1 cellular context compared by ENCODE assay signal in the genomic region with DNA sequence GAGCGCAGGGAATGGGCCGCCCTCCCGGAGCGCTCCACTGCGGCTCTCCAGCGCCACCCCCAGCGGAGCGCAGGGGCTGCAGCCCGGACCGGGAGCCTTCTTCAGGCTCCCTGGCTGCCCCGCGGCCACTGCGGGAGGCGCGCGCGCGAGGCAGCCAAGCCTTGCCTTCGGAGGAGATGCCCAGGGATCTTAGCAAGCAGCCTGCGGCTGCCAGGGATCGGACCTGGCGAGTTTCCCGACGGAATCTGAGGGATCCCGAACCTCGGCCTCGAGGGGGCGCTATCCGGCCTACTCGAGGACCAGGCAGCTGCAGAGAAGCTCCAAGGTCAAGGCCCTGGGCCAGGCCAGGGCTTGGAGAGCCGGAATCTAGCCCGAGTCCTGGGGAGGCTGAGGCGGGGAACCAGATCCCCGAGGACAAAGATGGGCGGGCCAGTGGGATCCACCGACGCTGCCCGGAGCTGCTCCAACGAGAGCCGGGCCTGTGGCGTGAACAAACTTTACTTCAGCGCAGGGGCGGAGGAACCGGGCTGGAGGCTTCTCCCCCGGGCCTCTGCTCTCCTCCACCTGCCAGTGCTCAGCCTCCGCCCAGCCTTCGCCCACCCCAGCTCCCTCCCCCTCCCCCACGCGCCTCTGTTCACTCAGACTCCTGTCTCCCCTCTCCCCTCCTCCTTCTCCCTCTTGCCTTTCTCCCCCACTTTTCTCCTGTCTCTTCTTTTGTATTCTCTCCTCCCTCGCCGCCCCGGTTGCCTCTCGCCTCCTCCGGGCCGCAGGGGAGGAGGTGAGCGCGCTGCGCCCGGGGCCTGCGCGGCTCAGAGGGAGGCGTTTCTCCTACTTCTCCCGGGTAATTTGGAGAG.
A peak's percentile ranks its signal among the peaks of the same experiment; 100 is the strongest.
TF ChIP-seq lines count a peak whose summit lies in the region.

A gene (plus strand): TSS at position 567 of the 854 bp plus-strand sequence. CDS start 889 bp downstream, outside the sequence.

TF ChIP-seq in HEK293, 187 proteins besides CTCF, POLR2A, EP300 and RAD21 (continued from another document and continues in another):
- TF ChIP-seq REPIN1 (tag by site-specific recombination; IDR thresholded peaks at IDR 0.05; ENCODE audit: low read depth) (no peak), ZNF623 (tag by site-specific recombination; IDR thresholded peaks at IDR 0.05) (no peak), ZNF426 (tag by site-specific recombination; IDR thresholded peaks at IDR 0.05) (no peak), ZNF394 (tag by site-specific recombination; IDR thresholded peaks at IDR 0.05; ENCODE audit: borderline replicate concordance) (peak; percentile 38; the same call in 1 of the 2 replicates), SP2 (tag by site-specific recombination; IDR thresholded peaks at IDR 0.05) (peak; percentile 23), ZNF521 (tag by site-specific recombination; IDR thresholded peaks at IDR 0.05) (no peak), ZNF585B (tag by site-specific recombination; IDR thresholded peaks at IDR 0.05) (no peak), ZNF629 (tag by site-specific recombination; IDR thresholded peaks at IDR 0.05) (no peak), YY1 (tag by site-specific recombination; IDR thresholded peaks at IDR 0.05) (no peak), ZNF155 (tag by site-specific recombination; IDR thresholded peaks at IDR 0.05) (no peak), SCRT1 (tag by site-specific recombination; IDR thresholded peaks at IDR 0.05; ENCODE audit: borderline replicate concordance) (no peak), ZNF140 (tag by site-specific recombination; IDR thresholded peaks at IDR 0.05) (no peak), HOXA7 (CRISPR knock-in tag; IDR thresholded peaks at IDR 0.05; ENCODE audit: borderline replicate concordance) (no peak), ZNF114 (tag by site-specific recombination; IDR thresholded peaks at IDR 0.05) (no peak), WT1 (tag by site-specific recombination; IDR thresholded peaks at IDR 0.05) (no peak), ZNF138 (tag by site-specific recombination; IDR thresholded peaks at IDR 0.05; ENCODE audit: borderline replicate concordance) (no peak), KLF10 (tag by site-specific recombination; IDR thresholded peaks at IDR 0.05) (no peak), ZNF654 (tag by site-specific recombination; IDR thresholded peaks at IDR 0.05; ENCODE audit: low read depth) (peak; percentile 27; the same call in 1 of the 2 replicates), ZFP69B (tag by site-specific recombination; IDR thresholded peaks at IDR 0.05) (no peak), HOXD13 (CRISPR knock-in tag; IDR thresholded peaks at IDR 0.05; ENCODE audit: borderline replicate concordance) (no peak), ZNF202 (tag by site-specific recombination; IDR thresholded peaks at IDR 0.05; ENCODE audit: borderline replicate concordance) (no peak), ZBTB17 (tag by site-specific recombination; IDR thresholded peaks at IDR 0.05) (peak; percentile 63), ZNF10 (tag by site-specific recombination; IDR thresholded peaks at IDR 0.05) (no peak), ZNF776 (tag by site-specific recombination; IDR thresholded peaks at IDR 0.05; ENCODE audit: borderline replicate concordance) (no peak), MEIS1 (CRISPR knock-in tag; IDR thresholded peaks at IDR 0.05; ENCODE audit: borderline replicate concordance) (no peak), KLF16 (tag by site-specific recombination; IDR thresholded peaks at IDR 0.05) (no peak), SP3 (tag by site-specific recombination; IDR thresholded peaks at IDR 0.05) (0 out of 2 replicates have a peak, but pooled peaks have one; percentile 29), IKZF3 (tag by site-specific recombination; IDR thresholded peaks at IDR 0.05) (peak; percentile 77), ZEB2 (tag by site-specific recombination; IDR thresholded peaks at IDR 0.05) (0 out of 2 replicates have a peak, but pooled peaks have one; percentile 16), GLI2 (tag by site-specific recombination; IDR thresholded peaks at IDR 0.05; ENCODE audit: borderline replicate concordance, low read depth) (no peak), GLI4 (tag by site-specific recombination; IDR thresholded peaks at IDR 0.05) (no peak)
- TF ChIP-seq, protein P1, sequence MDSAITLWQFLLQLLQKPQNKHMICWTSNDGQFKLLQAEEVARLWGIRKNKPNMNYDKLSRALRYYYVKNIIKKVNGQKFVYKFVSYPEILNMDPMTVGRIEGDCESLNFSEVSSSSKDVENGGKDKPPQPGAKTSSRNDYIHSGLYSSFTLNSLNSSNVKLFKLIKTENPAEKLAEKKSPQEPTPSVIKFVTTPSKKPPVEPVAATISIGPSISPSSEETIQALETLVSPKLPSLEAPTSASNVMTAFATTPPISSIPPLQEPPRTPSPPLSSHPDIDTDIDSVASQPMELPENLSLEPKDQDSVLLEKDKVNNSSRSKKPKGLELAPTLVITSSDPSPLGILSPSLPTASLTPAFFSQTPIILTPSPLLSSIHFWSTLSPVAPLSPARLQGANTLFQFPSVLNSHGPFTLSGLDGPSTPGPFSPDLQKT (IDR thresholded peaks at IDR 0.05; ENCODE audit: borderline replicate concordance, low read depth, low read length): no peak
- TF ChIP-seq, protein P2, sequence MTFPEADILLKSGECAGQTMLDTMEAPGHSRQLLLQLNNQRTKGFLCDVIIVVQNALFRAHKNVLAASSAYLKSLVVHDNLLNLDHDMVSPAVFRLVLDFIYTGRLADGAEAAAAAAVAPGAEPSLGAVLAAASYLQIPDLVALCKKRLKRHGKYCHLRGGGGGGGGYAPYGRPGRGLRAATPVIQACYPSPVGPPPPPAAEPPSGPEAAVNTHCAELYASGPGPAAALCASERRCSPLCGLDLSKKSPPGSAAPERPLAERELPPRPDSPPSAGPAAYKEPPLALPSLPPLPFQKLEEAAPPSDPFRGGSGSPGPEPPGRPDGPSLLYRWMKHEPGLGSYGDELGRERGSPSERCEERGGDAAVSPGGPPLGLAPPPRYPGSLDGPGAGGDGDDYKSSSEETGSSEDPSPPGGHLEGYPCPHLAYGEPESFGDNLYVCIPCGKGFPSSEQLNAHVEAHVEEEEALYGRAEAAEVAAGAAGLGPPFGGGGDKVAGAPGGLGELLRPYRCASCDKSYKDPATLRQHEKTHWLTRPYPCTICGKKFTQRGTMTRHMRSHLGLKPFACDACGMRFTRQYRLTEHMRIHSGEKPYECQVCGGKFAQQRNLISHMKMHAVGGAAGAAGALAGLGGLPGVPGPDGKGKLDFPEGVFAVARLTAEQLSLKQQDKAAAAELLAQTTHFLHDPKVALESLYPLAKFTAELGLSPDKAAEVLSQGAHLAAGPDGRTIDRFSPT (tag by site-specific recombination; IDR thresholded peaks at IDR 0.05): no peak
- TF ChIP-seq, protein P3, sequence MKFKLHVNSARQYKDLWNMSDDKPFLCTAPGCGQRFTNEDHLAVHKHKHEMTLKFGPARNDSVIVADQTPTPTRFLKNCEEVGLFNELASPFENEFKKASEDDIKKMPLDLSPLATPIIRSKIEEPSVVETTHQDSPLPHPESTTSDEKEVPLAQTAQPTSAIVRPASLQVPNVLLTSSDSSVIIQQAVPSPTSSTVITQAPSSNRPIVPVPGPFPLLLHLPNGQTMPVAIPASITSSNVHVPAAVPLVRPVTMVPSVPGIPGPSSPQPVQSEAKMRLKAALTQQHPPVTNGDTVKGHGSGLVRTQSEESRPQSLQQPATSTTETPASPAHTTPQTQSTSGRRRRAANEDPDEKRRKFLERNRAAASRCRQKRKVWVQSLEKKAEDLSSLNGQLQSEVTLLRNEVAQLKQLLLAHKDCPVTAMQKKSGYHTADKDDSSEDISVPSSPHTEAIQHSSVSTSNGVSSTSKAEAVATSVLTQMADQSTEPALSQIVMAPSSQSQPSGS (tag by site-specific recombination; IDR thresholded peaks at IDR 0.05; ENCODE audit: low read depth): no peak
- TF ChIP-seq, protein P4, sequence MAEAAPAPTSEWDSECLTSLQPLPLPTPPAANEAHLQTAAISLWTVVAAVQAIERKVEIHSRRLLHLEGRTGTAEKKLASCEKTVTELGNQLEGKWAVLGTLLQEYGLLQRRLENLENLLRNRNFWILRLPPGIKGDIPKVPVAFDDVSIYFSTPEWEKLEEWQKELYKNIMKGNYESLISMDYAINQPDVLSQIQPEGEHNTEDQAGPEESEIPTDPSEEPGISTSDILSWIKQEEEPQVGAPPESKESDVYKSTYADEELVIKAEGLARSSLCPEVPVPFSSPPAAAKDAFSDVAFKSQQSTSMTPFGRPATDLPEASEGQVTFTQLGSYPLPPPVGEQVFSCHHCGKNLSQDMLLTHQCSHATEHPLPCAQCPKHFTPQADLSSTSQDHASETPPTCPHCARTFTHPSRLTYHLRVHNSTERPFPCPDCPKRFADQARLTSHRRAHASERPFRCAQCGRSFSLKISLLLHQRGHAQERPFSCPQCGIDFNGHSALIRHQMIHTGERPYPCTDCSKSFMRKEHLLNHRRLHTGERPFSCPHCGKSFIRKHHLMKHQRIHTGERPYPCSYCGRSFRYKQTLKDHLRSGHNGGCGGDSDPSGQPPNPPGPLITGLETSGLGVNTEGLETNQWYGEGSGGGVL (tag by site-specific recombination; IDR thresholded peaks at IDR 0.05): peak; percentile 97
- TF ChIP-seq, protein P5, sequence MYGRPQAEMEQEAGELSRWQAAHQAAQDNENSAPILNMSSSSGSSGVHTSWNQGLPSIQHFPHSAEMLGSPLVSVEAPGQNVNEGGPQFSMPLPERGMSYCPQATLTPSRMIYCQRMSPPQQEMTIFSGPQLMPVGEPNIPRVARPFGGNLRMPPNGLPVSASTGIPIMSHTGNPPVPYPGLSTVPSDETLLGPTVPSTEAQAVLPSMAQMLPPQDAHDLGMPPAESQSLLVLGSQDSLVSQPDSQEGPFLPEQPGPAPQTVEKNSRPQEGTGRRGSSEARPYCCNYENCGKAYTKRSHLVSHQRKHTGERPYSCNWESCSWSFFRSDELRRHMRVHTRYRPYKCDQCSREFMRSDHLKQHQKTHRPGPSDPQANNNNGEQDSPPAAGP (tag by site-specific recombination; IDR thresholded peaks at IDR 0.05): no peak
- TF ChIP-seq, protein P6, sequence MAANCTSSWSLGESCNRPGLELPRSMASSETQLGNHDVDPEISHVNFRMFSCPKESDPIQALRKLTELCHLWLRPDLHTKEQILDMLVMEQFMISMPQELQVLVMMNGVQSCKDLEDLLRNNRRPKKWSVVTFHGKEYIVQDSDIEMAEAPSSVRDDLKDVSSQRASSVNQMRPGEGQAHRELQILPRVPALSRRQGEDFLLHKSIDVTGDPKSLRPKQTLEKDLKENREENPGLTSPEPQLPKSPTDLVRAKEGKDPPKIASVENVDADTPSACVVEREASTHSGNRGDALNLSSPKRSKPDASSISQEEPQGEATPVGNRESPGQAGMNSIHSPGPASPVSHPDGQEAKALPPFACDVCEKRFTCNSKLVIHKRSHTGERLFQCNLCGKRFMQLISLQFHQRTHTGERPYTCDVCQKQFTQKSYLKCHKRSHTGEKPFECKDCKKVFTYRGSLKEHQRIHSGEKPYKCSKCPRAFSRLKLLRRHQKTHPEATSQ (tag by site-specific recombination; IDR thresholded peaks at IDR 0.05): no peak
- TF ChIP-seq, protein P7, sequence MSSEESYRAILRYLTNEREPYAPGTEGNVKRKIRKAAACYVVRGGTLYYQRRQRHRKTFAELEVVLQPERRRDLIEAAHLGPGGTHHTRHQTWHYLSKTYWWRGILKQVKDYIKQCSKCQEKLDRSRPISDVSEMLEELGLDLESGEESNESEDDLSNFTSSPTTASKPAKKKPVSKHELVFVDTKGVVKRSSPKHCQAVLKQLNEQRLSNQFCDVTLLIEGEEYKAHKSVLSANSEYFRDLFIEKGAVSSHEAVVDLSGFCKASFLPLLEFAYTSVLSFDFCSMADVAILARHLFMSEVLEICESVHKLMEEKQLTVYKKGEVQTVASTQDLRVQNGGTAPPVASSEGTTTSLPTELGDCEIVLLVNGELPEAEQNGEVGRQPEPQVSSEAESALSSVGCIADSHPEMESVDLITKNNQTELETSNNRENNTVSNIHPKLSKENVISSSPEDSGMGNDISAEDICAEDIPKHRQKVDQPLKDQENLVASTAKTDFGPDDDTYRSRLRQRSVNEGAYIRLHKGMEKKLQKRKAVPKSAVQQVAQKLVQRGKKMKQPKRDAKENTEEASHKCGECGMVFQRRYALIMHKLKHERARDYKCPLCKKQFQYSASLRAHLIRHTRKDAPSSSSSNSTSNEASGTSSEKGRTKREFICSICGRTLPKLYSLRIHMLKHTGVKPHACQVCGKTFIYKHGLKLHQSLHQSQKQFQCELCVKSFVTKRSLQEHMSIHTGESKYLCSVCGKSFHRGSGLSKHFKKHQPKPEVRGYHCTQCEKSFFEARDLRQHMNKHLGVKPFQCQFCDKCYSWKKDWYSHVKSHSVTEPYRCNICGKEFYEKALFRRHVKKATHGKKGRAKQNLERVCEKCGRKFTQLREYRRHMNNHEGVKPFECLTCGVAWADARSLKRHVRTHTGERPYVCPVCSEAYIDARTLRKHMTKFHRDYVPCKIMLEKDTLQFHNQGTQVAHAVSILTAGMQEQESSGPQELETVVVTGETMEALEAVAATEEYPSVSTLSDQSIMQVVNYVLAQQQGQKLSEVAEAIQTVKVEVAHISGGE (tag by site-specific recombination; conservative IDR thresholded peaks at IDR 0.05; ENCODE audit: low read depth): 0 out of 2 replicates have a peak, but pooled peaks have one; percentile 23
- TF ChIP-seq, protein P8, sequence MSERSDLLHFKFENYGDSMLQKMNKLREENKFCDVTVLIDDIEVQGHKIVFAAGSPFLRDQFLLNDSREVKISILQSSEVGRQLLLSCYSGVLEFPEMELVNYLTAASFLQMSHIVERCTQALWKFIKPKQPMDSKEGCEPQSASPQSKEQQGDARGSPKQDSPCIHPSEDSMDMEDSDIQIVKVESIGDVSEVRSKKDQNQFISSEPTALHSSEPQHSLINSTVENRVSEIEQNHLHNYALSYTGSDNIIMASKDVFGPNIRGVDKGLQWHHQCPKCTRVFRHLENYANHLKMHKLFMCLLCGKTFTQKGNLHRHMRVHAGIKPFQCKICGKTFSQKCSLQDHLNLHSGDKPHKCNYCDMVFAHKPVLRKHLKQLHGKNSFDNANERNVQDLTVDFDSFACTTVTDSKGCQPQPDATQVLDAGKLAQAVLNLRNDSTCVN (tag by site-specific recombination; optimal IDR thresholded peaks at IDR 0.05): no peak
- TF ChIP-seq, protein P9, sequence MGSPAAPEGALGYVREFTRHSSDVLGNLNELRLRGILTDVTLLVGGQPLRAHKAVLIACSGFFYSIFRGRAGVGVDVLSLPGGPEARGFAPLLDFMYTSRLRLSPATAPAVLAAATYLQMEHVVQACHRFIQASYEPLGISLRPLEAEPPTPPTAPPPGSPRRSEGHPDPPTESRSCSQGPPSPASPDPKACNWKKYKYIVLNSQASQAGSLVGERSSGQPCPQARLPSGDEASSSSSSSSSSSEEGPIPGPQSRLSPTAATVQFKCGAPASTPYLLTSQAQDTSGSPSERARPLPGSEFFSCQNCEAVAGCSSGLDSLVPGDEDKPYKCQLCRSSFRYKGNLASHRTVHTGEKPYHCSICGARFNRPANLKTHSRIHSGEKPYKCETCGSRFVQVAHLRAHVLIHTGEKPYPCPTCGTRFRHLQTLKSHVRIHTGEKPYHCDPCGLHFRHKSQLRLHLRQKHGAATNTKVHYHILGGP (tag by site-specific recombination; IDR thresholded peaks at IDR 0.05): no peak
- TF ChIP-seq, protein P10, sequence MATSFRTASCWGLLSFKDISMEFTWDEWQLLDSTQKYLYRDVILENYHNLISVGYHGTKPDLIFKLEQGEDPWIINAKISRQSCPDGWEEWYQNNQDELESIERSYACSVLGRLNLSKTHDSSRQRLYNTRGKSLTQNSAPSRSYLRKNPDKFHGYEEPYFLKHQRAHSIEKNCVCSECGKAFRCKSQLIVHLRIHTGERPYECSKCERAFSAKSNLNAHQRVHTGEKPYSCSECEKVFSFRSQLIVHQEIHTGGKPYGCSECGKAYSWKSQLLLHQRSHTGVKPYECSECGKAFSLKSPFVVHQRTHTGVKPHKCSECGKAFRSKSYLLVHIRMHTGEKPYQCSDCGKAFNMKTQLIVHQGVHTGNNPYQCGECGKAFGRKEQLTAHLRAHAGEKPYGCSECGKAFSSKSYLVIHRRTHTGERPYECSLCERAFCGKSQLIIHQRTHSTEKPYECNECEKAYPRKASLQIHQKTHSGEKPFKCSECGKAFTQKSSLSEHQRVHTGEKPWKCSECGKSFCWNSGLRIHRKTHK (tag by site-specific recombination; IDR thresholded peaks at IDR 0.05): no peak
